1 cellular context compared by ENCODE assay signal in genomic region chr16:68079616-68080344, GRCh38.
TF ChIP-seq lines count a peak whose summit lies in the region.

No MANE protein-coding gene starts in this region.

TF ChIP-seq in K562, 482 proteins besides CTCF, POLR2A, EP300 and RAD21 (continued from another document and continues in another):
- TF ChIP-seq TAF15 (IDR thresholded peaks at IDR 0.05; ENCODE audit: low read depth, low read length) (no peak), PHF21A (IDR thresholded peaks at IDR 0.05; ENCODE audit: borderline replicate concordance, low read depth) (no peak), CCAR2 (IDR thresholded peaks at IDR 0.05; ENCODE audit: low read depth, low read length) (0 out of 2 replicates have a peak, but pooled peaks have one; percentile 23), FOXO4 (CRISPR knock-in tag; IDR thresholded peaks at IDR 0.05) (no peak), ZFX (CRISPR knock-in tag; IDR thresholded peaks at IDR 0.05) (peak; percentile 54), PYGO2 (tag; IDR thresholded peaks at IDR 0.05) (no peak), HNRNPH1 (optimal IDR thresholded peaks at IDR 0.05; ENCODE audit: low read depth, low read length) (no peak), SNRNP70 (optimal IDR thresholded peaks at IDR 0.05; ENCODE audit: low read depth, low read length) (no peak), TGIF2 (CRISPR knock-in tag; IDR thresholded peaks at IDR 0.05) (no peak), ZNF707 (CRISPR knock-in tag; conservative IDR thresholded peaks at IDR 0.05) (no peak), KLF6 (CRISPR knock-in tag; IDR thresholded peaks at IDR 0.05; ENCODE audit: borderline replicate concordance) (peak; percentile 79), BRF1 (IDR thresholded peaks at IDR 0.05; ENCODE audit: borderline replicate concordance, extremely low read depth, insufficient read length) (no peak), HDAC3 (IDR thresholded peaks at IDR 0.05; ENCODE audit: borderline replicate concordance, partially characterized antibody) (peak; percentile 85), NR4A1 (CRISPR knock-in tag; IDR thresholded peaks at IDR 0.05) (peak; percentile 83; the same call in 1 of the 2 replicates), NR4A1 (tag; IDR thresholded peaks at IDR 0.05) (peak; percentile 87), CHD2 (IDR thresholded peaks at IDR 0.05; ENCODE audit: low read depth, low read length) (no peak; the same call in 1 of the 2 replicates), SOX6 (IDR thresholded peaks at IDR 0.05) (peak; percentile 80), BCLAF1 (IDR thresholded peaks at IDR 0.05; ENCODE audit: borderline replicate concordance in 1 of 2, control insufficient read depth in 1 of 2, low read depth in 2 of 2, low read length in 1 of 2) (0 out of 4 replicates have a peak, but pooled peaks of 1 of the 2 experiments have one; percentile 33), ZNF699 (CRISPR knock-in tag; IDR thresholded peaks at IDR 0.05; ENCODE audit: insufficient replicate concordance) (peak; percentile 6), RHOXF2B (CRISPR knock-in tag; conservative IDR thresholded peaks at IDR 0.05) (no peak), ELF2 (CRISPR knock-in tag; IDR thresholded peaks at IDR 0.05) (no peak), ZFP36 (IDR thresholded peaks at IDR 0.05; ENCODE audit: low read depth, low read length, partially characterized antibody) (no peak), ZBTB49 (CRISPR knock-in tag; IDR thresholded peaks at IDR 0.05; ENCODE audit: borderline replicate concordance) (no peak), RB1 (IDR thresholded peaks at IDR 0.05; ENCODE audit: low read depth) (0 out of 2 replicates have a peak, but pooled peaks have one; percentile 6), HDAC1 (IDR thresholded peaks at IDR 0.05) (peak in 1 of 2 experiments; percentile 72; a peak in 1 of 4 replicates), ADNP (tag; IDR thresholded peaks at IDR 0.05) (no peak), ZNF592 (IDR thresholded peaks at IDR 0.05) (peak; percentile 93; the same call in 1 of the 2 replicates), ZBTB2 (IDR thresholded peaks at IDR 0.05) (peak; percentile 66), JUN (IDR thresholded peaks at IDR 0.05; ENCODE audit: borderline replicate concordance, low read depth, low read length) (no peak), JUN (CRISPR knock-in tag; IDR thresholded peaks at IDR 0.05; ENCODE audit: borderline replicate concordance) (no peak), ATF2 (CRISPR knock-in tag; IDR thresholded peaks at IDR 0.05) (no peak), THAP12 (CRISPR knock-in tag; IDR thresholded peaks at IDR 0.05) (no peak), ATF7 (IDR thresholded peaks at IDR 0.05) (peak; percentile 74), USF2 (CRISPR knock-in tag; IDR thresholded peaks at IDR 0.05) (no peak), CXXC5 (CRISPR knock-in tag; IDR thresholded peaks at IDR 0.05) (peak; percentile 85), ZNF280B (CRISPR knock-in tag; IDR thresholded peaks at IDR 0.05) (no peak), NELFE (IDR thresholded peaks at IDR 0.05; ENCODE audit: insufficient read depth, insufficient read length) (no peak), ZNF668 (CRISPR knock-in tag; IDR thresholded peaks at IDR 0.05) (no peak), CHAMP1 (IDR thresholded peaks at IDR 0.05) (no peak), PURB (CRISPR knock-in tag; IDR thresholded peaks at IDR 0.05; ENCODE audit: low read depth) (no peak)
